7 cellular contexts compared by ENCODE assay signal in genomic region chr3:161371441-161372320, GRCh38. TPM values are rescaled to one million over a fixed set of nuclear protein-coding genes. Genes with fewer than 3 reads are reported as not detected.
A peak's percentile ranks its signal among the peaks of the same experiment; 100 is the strongest.
DNase-seq lines count a peak whose midpoint lies in the region; ATAC-seq, FAIRE-seq and TF ChIP-seq lines count a peak whose summit lies in the region.

Gene SPTSSB (minus strand): TSS chr3:161371517. CDS start chr3:161346323, 25,194 bp downstream.

- TF ChIP-seq CTCF in suprapubic skin (IDR thresholded peaks at IDR 0.05), result no peak

- no peak for TF ChIP-seq EP300 in suprapubic skin (IDR thresholded peaks at IDR 0.05)

- H3K27ac ChIP-seq in muscle layer of duodenum (ENCODE audit: low read length), result no peak within 1 kb of the TSS
- H3K27ac ChIP-seq in suprapubic skin, result peak within 1 kb of the TSS; percentile 81

- H3K4me1 ChIP-seq in muscle layer of duodenum (ENCODE audit: control insufficient read depth in 1 of 2, insufficient read depth in 2 of 2, low read length in 2 of 2) (peaks cover 3 to 18% of the 10 kb centered on the region in 2 donors), suprapubic skin (peaks cover 19% of the 10 kb centered on the region)

- no peak for TF ChIP-seq POLR2A in suprapubic skin (IDR thresholded peaks at IDR 0.05)

- peaks cover 23% of the 10 kb centered on the region for H3K27me3 ChIP-seq in muscle layer of duodenum (ENCODE audit: low read depth, low read length)
- peaks cover 4% of the 10 kb centered on the region for H3K27me3 ChIP-seq in suprapubic skin

- H3K4me3 ChIP-seq in muscle layer of duodenum (ENCODE audit: low read depth in 1 of 2, low read length in 2 of 2) (peak within 1 kb of the TSS; percentile 65 to 90), suprapubic skin (peak within 1 kb of the TSS; percentile 56)

- DNase-seq in GM18507 (ENCODE audit: extremely low spot score, insufficient read length, low read depth) (peak; percentile 22), NCI-H510A treated with DMSO at 0.1 percent for 48 hours (lab: John Stamatoyannopoulos, UW) (peak; percentile 58), activated T-cell treated with anti-CD3 and anti-CD28 coated beads for 48 hours (ENCODE audit: low read depth) (peak; percentile 34), suprapubic skin (ENCODE audit: low spot score in 2 of 2) (peak; percentile 72 to 80)

- ATAC-seq in HG02885 (IDR thresholded peaks at IDR 0.05; ENCODE audit: poor library complexity, unreplicated experiment) (peak; percentile 62), esophagus mucosa (peak; percentile 89)

- peak; percentile 55 for FAIRE-seq in GM18507 (lab: Jason Lieb, UNC)

- no peaks in the 10 kb centered on the region for H3K9me3 ChIP-seq in muscle layer of duodenum (ENCODE audit: control insufficient read depth in 1 of 2, low read length in 2 of 2)
- H3K9me3 ChIP-seq in suprapubic skin, result no peaks in the 10 kb centered on the region

- H3K36me3 ChIP-seq in muscle layer of duodenum (ENCODE audit: control insufficient read depth in 1 of 2, insufficient read depth in 2 of 2, low read length in 2 of 2) (no peaks in the 10 kb centered on the region), suprapubic skin (no peaks in the 10 kb centered on the region)

- under 1% methylated on average over 49 of the region's 53 CpGs for WGBS in suprapubic skin

RNA-seq across cellular contexts. Expression of gene SPTSSB, which starts in this region (rescaled TPM):
- total RNA-seq in esophagus mucosa (3.2 TPM), suprapubic skin (100 to 1,000 TPM in 1 of 4 donors, 10 to 100 TPM in 3; 46.1 to 140 (median 56.0) TPM)

Comparison
In these comparisons a context has a peak if more than half of its experiments do, and no peak if none do; other contexts are left out.
1. RNA of gene SPTSSB (total RNA-seq): 46.1 to 140 TPM in suprapubic skin; 3.2 TPM in esophagus mucosa (single experiment); every median in the first group is over 10 times any median in the second.
2. DNase-seq: peak in every context shown above with its lines; median percentile 76 in suprapubic skin; 58 in NCI-H510A treated with DMSO at 0.1 percent for 48 hours; 34 in activated T-cell treated with anti-CD3 and anti-CD28 coated beads for 48 hours; 22 in GM18507.